In genomic region chr17:47931848-47932247, GRCh38 we compare ENCODE assay signal across 29 cellular contexts. TPM values are rescaled to one million over a fixed set of nuclear protein-coding genes. Genes with fewer than 3 reads are reported as not detected.
"Had no signal": no experiment of that assay in that cellular context is flagged by ENCODE, and none has a peak within 500 bp of the region (broad histone marks: within the 10 kb centered on the region; RNA-seq: fewer than 3 reads in every experiment).

No MANE protein-coding gene starts in this region.

- ATAC-seq: activated T-cell treated with anti-CD3 and anti-CD28 coated beads, Interleukin-2, amount 50 U/mL, for 4 hours; left lung; natural killer cell; pancreas; right cardiac atrium; stimulated activated naive CD8-positive, alpha-beta T cell treated with anti-CD3 and anti-CD28 coated beads, Interleukin-15, amount 100 ng/mL, for 72 hours had no signal

- H3K27ac ChIP-seq: hepatocyte, left lung, neutrophil, pancreas, tibial artery had no signal

- H3K27ac Mint-ChIP-seq: activated naive CD4-positive, alpha-beta T cell treated with anti-CD3 and anti-CD28 coated beads, Interleukin-2, amount 10 ng/mL, durations not matched to agents 7 days and 5 days; brain; dendritic cell treated with granulocyte-macrophage colony-stimulating factor and Interleukin-4, amounts not matched to agents 40 ng/mL and 50 ng/mL, for 4 days; natural killer cell; T-helper 2 cell treated with Interferon-gamma antibody and Interleukin-4, amounts not matched to agents 5 μg/mL and 100 μg/mL, for 36 hours had no signal

- H3K9me3 ChIP-seq: left lung, neutrophil, pancreas, tibial artery had no signal

- H3K4me1 ChIP-seq: left lung, pancreas had no signal

- H3K4me1 Mint-ChIP-seq: activated naive CD4-positive, alpha-beta T cell treated with anti-CD3 and anti-CD28 coated beads, Interleukin-2, amount 10 ng/mL, durations not matched to agents 7 days and 5 days; brain; natural killer cell had no signal

- H3K27me3 Mint-ChIP-seq: activated naive CD4-positive, alpha-beta T cell treated with anti-CD3 and anti-CD28 coated beads, Interleukin-2, amount 10 ng/mL, durations not matched to agents 7 days and 5 days; brain; dendritic cell treated with granulocyte-macrophage colony-stimulating factor and Interleukin-4, amounts not matched to agents 40 ng/mL and 50 ng/mL, for 4 days; stimulated activated naive CD8-positive, alpha-beta T cell treated with anti-CD3 and anti-CD28 coated beads, Interleukin-15, amount 100 ng/mL, for 72 hours had no signal

- H3K4me3 Mint-ChIP-seq: activated naive CD4-positive, alpha-beta T cell treated with anti-CD3 and anti-CD28 coated beads, Interleukin-2, amount 10 ng/mL, durations not matched to agents 7 days and 5 days; activated T-cell treated with anti-CD3 and anti-CD28 coated beads, Interleukin-2, amount 50 U/mL, for 4 hours; brain; dendritic cell treated with granulocyte-macrophage colony-stimulating factor and Interleukin-4, amounts not matched to agents 40 ng/mL and 50 ng/mL, for 4 days; natural killer cell; stimulated activated naive CD8-positive, alpha-beta T cell treated with anti-CD3 and anti-CD28 coated beads, Interleukin-15, amount 100 ng/mL, for 72 hours; T-helper 2 cell treated with Interferon-gamma antibody and Interleukin-4, amounts not matched to agents 5 μg/mL and 100 μg/mL, for 36 hours had no signal

- H3K27me3 ChIP-seq: hepatocyte, left lung, neutrophil, pancreas, tibial artery had no signal

- DNase-seq: activated CD4-positive, alpha-beta T cell treated with anti-CD3 and anti-CD28 coated beads for 1 hour; activated CD4-positive, alpha-beta T cell treated with anti-CD3 and anti-CD28 coated beads, Interleukin-2, amount 50 U/mL, for 1 hour; activated CD8-positive, alpha-beta memory T cell treated with anti-CD3 and anti-CD28 coated beads, Interleukin-2, amount 50 U/mL, for 48 hours; activated effector memory CD4-positive, alpha-beta T cell treated with Interleukin-2 at 50 U/mL for 16 hours; activated naive CD4-positive, alpha-beta T cell treated with anti-CD3 and anti-CD28 coated beads, Interleukin-2, amount 10 ng/mL, durations not matched to agents 7 days and 5 days; activated T-cell treated with anti-CD3 and anti-CD28 coated beads, Interleukin-2, amount 50 U/mL, for 4 hours; effector CD4-positive, alpha-beta T cell; foreskin melanocyte; kidney glomerular epithelial cell; left lung; natural killer cell; pancreas; right cardiac atrium; stimulated activated CD4-positive, alpha-beta T cell treated with anti-CD3 and anti-CD28 coated beads, Interleukin-12 subunit alpha, Interleukin-12 subunit beta, amount 100 ng/mL, for 4 hours; stimulated activated CD4-positive, alpha-beta T cell treated with anti-CD3 and anti-CD28 coated beads, Interleukin-4, amount 100 ng/mL, for 4 hours; stimulated activated naive CD8-positive, alpha-beta T cell treated with anti-CD3 and anti-CD28 coated beads, Interleukin-15, amount 100 ng/mL, for 72 hours; SW 1271; tibial artery had no signal

- H3K36me3 Mint-ChIP-seq: natural killer cell had no signal

- H3K9me3 Mint-ChIP-seq: activated naive CD4-positive, alpha-beta T cell treated with anti-CD3 and anti-CD28 coated beads, Interleukin-2, amount 10 ng/mL, durations not matched to agents 7 days and 5 days; activated T-cell treated with anti-CD3 and anti-CD28 coated beads, Interleukin-2, amount 50 U/mL, for 4 hours; brain; dendritic cell treated with granulocyte-macrophage colony-stimulating factor and Interleukin-4, amounts not matched to agents 40 ng/mL and 50 ng/mL, for 4 days; natural killer cell; stimulated activated naive CD8-positive, alpha-beta T cell treated with anti-CD3 and anti-CD28 coated beads, Interleukin-15, amount 100 ng/mL, for 72 hours; T-helper 2 cell treated with Interferon-gamma antibody and Interleukin-4, amounts not matched to agents 5 μg/mL and 100 μg/mL, for 36 hours had no signal

- H3K4me3 ChIP-seq: hepatocyte, left lung, pancreas, tibial artery had no signal

RNA-seq across cellular contexts. Expression of gene PRR15L, which starts 25.8 kb away (rescaled TPM):
- total RNA-seq: activated CD8-positive, alpha-beta memory T cell treated with anti-CD3 and anti-CD28 coated beads for 36 hours; aorta; cardiac septum; lung microvascular endothelial cell; natural killer cell; pulmonary artery endothelial cell; right cardiac atrium; skeletal muscle tissue had no signal
- polyA plus RNA-seq: right cardiac atrium had no signal
